Comparison of ENCODE assay signal across 8 cellular contexts in the genomic region with DNA sequence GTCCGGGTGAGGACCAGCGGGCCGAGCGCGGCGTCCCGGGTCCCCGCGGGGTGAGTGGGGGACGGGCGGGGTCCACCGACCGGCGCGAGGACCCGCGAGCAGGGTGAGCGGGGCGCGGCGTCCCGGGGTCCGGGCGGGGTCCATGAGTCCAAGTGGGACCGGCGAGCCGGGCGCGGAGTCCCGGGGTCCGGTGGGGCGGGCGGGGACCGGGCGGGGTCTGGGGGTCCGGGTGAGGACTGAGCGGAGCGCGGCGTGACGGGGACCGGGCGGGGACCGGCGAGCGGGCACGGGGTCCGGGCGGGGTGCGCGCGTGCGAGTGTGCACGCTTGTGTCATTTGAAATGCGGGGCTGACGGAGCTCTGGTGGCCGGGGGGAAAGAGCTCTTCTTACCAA. TPM values are rescaled to one million over a fixed set of nuclear protein-coding genes. Genes with fewer than 3 reads are reported as not detected.
DNase-seq lines count a peak whose midpoint lies in the region; ATAC-seq, FAIRE-seq and TF ChIP-seq lines count a peak whose summit lies in the region.

No MANE protein-coding gene starts in this region.

- H3K9ac ChIP-seq in mesenchymal stem cell (ENCODE audit: low read length) = peak overlapping the region; percentile 97

- H3K79me1 ChIP-seq in mesenchymal stem cell (replicated peaks; ENCODE audit: low read length, poor library complexity, severe bottlenecking) = peaks cover 2% of the 10 kb centered on the region

- no peak for TF ChIP-seq CTCF in AG04450 (IDR thresholded peaks at IDR 0.05; ENCODE audit: low read depth, low read length)
- no peak for TF ChIP-seq CTCF in bronchial epithelial cell (IDR thresholded peaks at IDR 0.05; ENCODE audit: insufficient read depth, low read length, severe bottlenecking)
- TF ChIP-seq CTCF in upper lobe of right lung (IDR thresholded peaks at IDR 0.05) = no peak

- H2BK12ac ChIP-seq in mesenchymal stem cell (ENCODE audit: low read length in 2 of 2) = no peak overlapping the region

- no peak for DNase-seq in AG04450 (ENCODE audit: low read depth, low spot score)
- no peak for DNase-seq in bronchial epithelial cell (ENCODE audit: low read depth)
- no peak for DNase-seq in mesenchymal stem cell
- peak; percentile 71 for DNase-seq in upper lobe of right lung
- no peak for DNase-seq in UCSD-AML1 (lab: John Stamatoyannopoulos, UW; ENCODE audit: unreplicated experiment)
- DNase-seq in SHP77 treated with DMSO at 0.1 percent for 48 hours (lab: John Stamatoyannopoulos, UW) = no peak
- no peak for DNase-seq in NAMALWA (ENCODE audit: low spot score)

- H3K18ac ChIP-seq in mesenchymal stem cell (ENCODE audit: low read depth in 1 of 2, low read length in 2 of 2) = peak overlapping the region in 1 of 2 experiments; percentile 61

- H3K4me3 ChIP-seq in AG04450 (ENCODE audit: low read depth, low read length) (peak overlapping the region; percentile 57), bronchial epithelial cell (ENCODE audit: low read depth, low read length) (peak overlapping the region; percentile 60), mesenchymal stem cell (ENCODE audit: insufficient read depth in 1 of 2, low read depth in 1 of 2, low read length in 2 of 2) (peak overlapping the region; percentile 83 to 94), upper lobe of right lung (peak overlapping the region; percentile 63)

- H3K36me3 ChIP-seq in bronchial epithelial cell (ENCODE audit: control insufficient read depth, insufficient read depth, low read length) (no peaks in the 10 kb centered on the region), mesenchymal stem cell (ENCODE audit: control insufficient read depth in 1 of 2, insufficient read depth in 2 of 2, low read depth in 1 of 2, low read length in 2 of 2) (no peaks in the 10 kb centered on the region), upper lobe of right lung (no peaks in the 10 kb centered on the region)

- no peak overlapping the region for H3K4ac ChIP-seq in mesenchymal stem cell (ENCODE audit: low read depth in 1 of 2, low read length in 2 of 2)

- H4K91ac ChIP-seq in mesenchymal stem cell (ENCODE audit: low read length) = no peak overlapping the region

- no CpG with 5 or more reads among the region's 57 CpGs for WGBS in mesenchymal stem cell

- no peak overlapping the region for H2BK120ac ChIP-seq in mesenchymal stem cell (ENCODE audit: low read depth, low read length)

- ATAC-seq in HG03135 (IDR thresholded peaks at IDR 0.05; ENCODE audit: unreplicated experiment) (peak; percentile 3), upper lobe of right lung (peak; percentile 40)

- CTCF ChIA-PET in AG04450 (lab: Charles Lee) = interaction anchor here (0.9 kb wide), 1 partner anchor 1676 kb away, joined by 3 read pairs; no protein-coding TSS in a partner anchor

- no peak overlapping the region for H2BK5ac ChIP-seq in mesenchymal stem cell (ENCODE audit: low read depth, low read length, poor library complexity, severe bottlenecking)

- H3K27me3 ChIP-seq in AG04450 (ENCODE audit: control insufficient read depth, insufficient read depth, low read length) = peaks cover 19% of the 10 kb centered on the region
- no peaks in the 10 kb centered on the region for H3K27me3 ChIP-seq in bronchial epithelial cell (ENCODE audit: control insufficient read depth, insufficient read depth, low read length)
- no peaks in the 10 kb centered on the region for H3K27me3 ChIP-seq in mesenchymal stem cell (ENCODE audit: control insufficient read depth in 1 of 2, insufficient read depth in 1 of 2, low read length in 2 of 2)
- peaks cover 12% of the 10 kb centered on the region for H3K27me3 ChIP-seq in upper lobe of right lung

- H3K14ac ChIP-seq in mesenchymal stem cell (ENCODE audit: low read length in 2 of 2) = peak overlapping the region in 1 of 2 experiments; percentile 18

- FAIRE-seq in bronchial epithelial cell (lab: Jason Lieb, UNC) = no peak

- POLR2A ChIA-PET in AG04450 (lab: Yijun Ruan, JAX) = no interaction called here

- peak overlapping the region; percentile 85 for H3K4me2 ChIP-seq in mesenchymal stem cell (ENCODE audit: low read length, poor library complexity, severe bottlenecking)

- intact Hi-C loops in upper lobe of right lung (cut with DNase I) = no loop called here

- peak overlapping the region; percentile 86 for H2BK15ac ChIP-seq in mesenchymal stem cell (ENCODE audit: low read depth, poor library complexity, severe bottlenecking)

- H3K4me1 ChIP-seq in mesenchymal stem cell (ENCODE audit: control insufficient read depth, insufficient read depth, low read depth, low read length) = peaks cover 1% of the 10 kb centered on the region
- peaks cover 19% of the 10 kb centered on the region for H3K4me1 ChIP-seq in upper lobe of right lung

- H2AFZ ChIP-seq in mesenchymal stem cell (ENCODE audit: low read depth, low read length) = no peak overlapping the region

- no peak overlapping the region for H3K27ac ChIP-seq in AG04450 (ENCODE audit: low read depth, low read length)
- no peak overlapping the region for H3K27ac ChIP-seq in mesenchymal stem cell (ENCODE audit: low read length, poor library complexity, severe bottlenecking)
- peak overlapping the region; percentile 84 for H3K27ac ChIP-seq in upper lobe of right lung

- H3K9me3 ChIP-seq in AG04450 (ENCODE audit: control insufficient read depth, insufficient read depth, low read length) = no peaks in the 10 kb centered on the region; the same call in 1 of the 2 replicates
- no peaks in the 10 kb centered on the region for H3K9me3 ChIP-seq in mesenchymal stem cell (ENCODE audit: control insufficient read depth, low read length)
- no peaks in the 10 kb centered on the region for H3K9me3 ChIP-seq in upper lobe of right lung

- H3K23ac ChIP-seq in mesenchymal stem cell (ENCODE audit: low read length in 2 of 2) = peak overlapping the region in 1 of 2 experiments; percentile 89

- no peak overlapping the region for H2AK5ac ChIP-seq in mesenchymal stem cell (ENCODE audit: low read length, severe bottlenecking)

- no peak overlapping the region for H4K8ac ChIP-seq in mesenchymal stem cell (ENCODE audit: low read length)

RNA-seq across cellular contexts. Expression of a gene that starts 0.8 kb away (rescaled TPM):
- polyA plus RNA-seq in AG04450 (2011; rRNA removed) = 20.9 and 24.7 TPM in 2 replicates
- 26.2 and 26.7 TPM in 2 replicates for polyA minus RNA-seq in AG04450 (2011; rRNA and poly(A)+ RNA removed)
- total RNA-seq in bronchial epithelial cell = 2.1 and 2.9 TPM in 2 replicates
- 8.8 TPM for polyA plus RNA-seq in mesenchymal stem cell (2013, experiment 1 of 2)
- polyA plus RNA-seq in mesenchymal stem cell (2013, experiment 2 of 2) = 8.9 TPM
- total RNA-seq in upper lobe of right lung = 110 TPM

Comparison
In these comparisons a context has a peak if more than half of its experiments do, and no peak if none do; other contexts are left out.
1. RNA of a gene that starts 0.8 kb away (total RNA-seq): 110 TPM in upper lobe of right lung (single experiment); 2.1 to 2.9 TPM in bronchial epithelial cell; every median in the first group is over 10 times any median in the second.
2. Peak in every context shown above with its lines, with median percentiles within 50 percentile points of each other: H3K4me3 ChIP-seq.